In the genomic region with DNA sequence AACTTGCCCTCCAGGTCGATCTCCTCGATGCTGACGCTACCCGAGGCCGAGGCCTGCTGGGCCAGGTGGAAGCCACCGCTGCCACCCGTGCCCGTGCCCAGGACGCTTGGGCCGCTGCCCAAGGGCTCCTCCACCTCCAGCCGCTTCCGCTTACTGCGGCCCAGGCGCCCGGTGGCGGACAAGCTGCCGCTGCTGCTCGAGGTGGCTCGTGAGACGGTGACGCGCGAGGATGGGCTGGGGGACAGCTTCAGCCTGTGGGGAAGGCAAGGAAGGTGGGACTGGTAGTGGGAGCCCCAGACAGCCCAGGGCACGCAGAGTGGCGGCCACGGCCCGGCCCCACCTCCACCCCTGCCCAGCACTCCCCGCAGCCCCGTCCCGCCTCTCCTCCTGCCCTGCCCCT, we compare ENCODE assay signal across 1 cellular context.
A peak's percentile ranks its signal among the peaks of the same experiment; 100 is the strongest.
TF ChIP-seq lines count a peak whose summit lies in the region.

No MANE protein-coding gene starts in this region.

TF ChIP-seq in K562, 482 proteins besides CTCF, POLR2A, EP300 and RAD21:
- TF ChIP-seq, protein P1, sequence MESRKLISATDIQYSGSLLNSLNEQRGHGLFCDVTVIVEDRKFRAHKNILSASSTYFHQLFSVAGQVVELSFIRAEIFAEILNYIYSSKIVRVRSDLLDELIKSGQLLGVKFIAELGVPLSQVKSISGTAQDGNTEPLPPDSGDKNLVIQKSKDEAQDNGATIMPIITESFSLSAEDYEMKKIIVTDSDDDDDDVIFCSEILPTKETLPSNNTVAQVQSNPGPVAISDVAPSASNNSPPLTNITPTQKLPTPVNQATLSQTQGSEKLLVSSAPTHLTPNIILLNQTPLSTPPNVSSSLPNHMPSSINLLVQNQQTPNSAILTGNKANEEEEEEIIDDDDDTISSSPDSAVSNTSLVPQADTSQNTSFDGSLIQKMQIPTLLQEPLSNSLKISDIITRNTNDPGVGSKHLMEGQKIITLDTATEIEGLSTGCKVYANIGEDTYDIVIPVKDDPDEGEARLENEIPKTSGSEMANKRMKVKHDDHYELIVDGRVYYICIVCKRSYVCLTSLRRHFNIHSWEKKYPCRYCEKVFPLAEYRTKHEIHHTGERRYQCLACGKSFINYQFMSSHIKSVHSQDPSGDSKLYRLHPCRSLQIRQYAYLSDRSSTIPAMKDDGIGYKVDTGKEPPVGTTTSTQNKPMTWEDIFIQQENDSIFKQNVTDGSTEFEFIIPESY (CRISPR knock-in tag; IDR thresholded peaks at IDR 0.05): peak; percentile 37; the same call in 1 of the 2 replicates
- TF ChIP-seq SRSF9 (IDR thresholded peaks at IDR 0.05; ENCODE audit: borderline replicate concordance, low read depth, low read length) (no peak), ZNF766 (CRISPR knock-in tag; conservative IDR thresholded peaks at IDR 0.05) (no peak), FOSL1 (tag; conservative IDR thresholded peaks at IDR 0.05) (no peak)
TF ChIP-seq in K562: peak in this region for 1.
